Comparison of ENCODE assay signal across 17 cellular contexts in genomic region chr2:198062826-198063225, GRCh38.
DNase-seq lines count a peak whose midpoint lies in the region; ATAC-seq lines count a peak whose summit lies in the region.
"Had no signal": no experiment of that assay in that cellular context is flagged by ENCODE, and none has a peak within 500 bp of the region (broad histone marks: within the 10 kb centered on the region; RNA-seq: fewer than 3 reads in every experiment).

No MANE protein-coding gene starts in this region.

- H3K27ac Mint-ChIP-seq in activated CD4-positive, alpha-beta T cell treated with anti-CD3 and anti-CD28 coated beads for 36 hours, result no peak overlapping the region
- no peak overlapping the region for H3K27ac Mint-ChIP-seq in activated CD4-positive, alpha-beta T cell treated with anti-CD3 and anti-CD28 coated beads, Interleukin-2, amount 10 ng/mL, durations not matched to agents 7 days and 5 days
- H3K27ac Mint-ChIP-seq in activated naive CD8-positive, alpha-beta T cell treated with anti-CD3 and anti-CD28 coated beads, Interleukin-2, amount 50 U/mL, for 24 hours, result no peak overlapping the region
- no peak overlapping the region for H3K27ac Mint-ChIP-seq in activated naive CD8-positive, alpha-beta T cell treated with anti-CD3 and anti-CD28 coated beads for 36 hours
- H3K27ac Mint-ChIP-seq in stimulated activated naive CD8-positive, alpha-beta T cell treated with anti-CD3 and anti-CD28 coated beads, Interleukin-15, amount 100 ng/mL, for 72 hours, result no peak overlapping the region
- H3K27ac Mint-ChIP-seq in stimulated activated memory B cell treated with anti-CD40 and anti-IgM and Interleukin-4, amounts not matched to agents 10 μg/mL and 1 μg/mL and 100 μg/mL, for 72 hours, result no peak overlapping the region
- H3K27ac Mint-ChIP-seq: B cell; CD4-positive, alpha-beta T cell; CD8-positive, alpha-beta T cell had no signal

- no peaks in the 10 kb centered on the region for H3K9me3 Mint-ChIP-seq in activated CD4-positive, alpha-beta T cell treated with anti-CD3 and anti-CD28 coated beads for 36 hours (ENCODE audit: low read depth)
- no peaks in the 10 kb centered on the region for H3K9me3 Mint-ChIP-seq in activated CD4-positive, alpha-beta T cell treated with anti-CD3 and anti-CD28 coated beads, Interleukin-2, amount 10 ng/mL, durations not matched to agents 7 days and 5 days
- no peaks in the 10 kb centered on the region for H3K9me3 Mint-ChIP-seq in activated naive CD8-positive, alpha-beta T cell treated with anti-CD3 and anti-CD28 coated beads, Interleukin-2, amount 50 U/mL, for 24 hours
- H3K9me3 Mint-ChIP-seq in activated naive CD8-positive, alpha-beta T cell treated with anti-CD3 and anti-CD28 coated beads for 36 hours, result no peaks in the 10 kb centered on the region
- H3K9me3 Mint-ChIP-seq in stimulated activated naive CD8-positive, alpha-beta T cell treated with anti-CD3 and anti-CD28 coated beads, Interleukin-15, amount 100 ng/mL, for 72 hours, result no peaks in the 10 kb centered on the region
- no peaks in the 10 kb centered on the region for H3K9me3 Mint-ChIP-seq in stimulated activated memory B cell treated with anti-CD40 and anti-IgM and Interleukin-4, amounts not matched to agents 10 μg/mL and 1 μg/mL and 100 μg/mL, for 72 hours
- H3K9me3 Mint-ChIP-seq: CD4-positive, alpha-beta T cell; CD8-positive, alpha-beta T cell had no signal

- H3K27me3 Mint-ChIP-seq in activated CD4-positive, alpha-beta T cell treated with anti-CD3 and anti-CD28 coated beads for 36 hours, result no peaks in the 10 kb centered on the region
- H3K27me3 Mint-ChIP-seq in activated CD4-positive, alpha-beta T cell treated with anti-CD3 and anti-CD28 coated beads, Interleukin-2, amount 10 ng/mL, durations not matched to agents 7 days and 5 days, result no peaks in the 10 kb centered on the region
- no peaks in the 10 kb centered on the region for H3K27me3 Mint-ChIP-seq in activated naive CD8-positive, alpha-beta T cell treated with anti-CD3 and anti-CD28 coated beads, Interleukin-2, amount 50 U/mL, for 24 hours
- no peaks in the 10 kb centered on the region for H3K27me3 Mint-ChIP-seq in activated naive CD8-positive, alpha-beta T cell treated with anti-CD3 and anti-CD28 coated beads for 36 hours
- H3K27me3 Mint-ChIP-seq in stimulated activated naive CD8-positive, alpha-beta T cell treated with anti-CD3 and anti-CD28 coated beads, Interleukin-15, amount 100 ng/mL, for 72 hours, result no peaks in the 10 kb centered on the region
- no peaks in the 10 kb centered on the region for H3K27me3 Mint-ChIP-seq in stimulated activated memory B cell treated with anti-CD40 and anti-IgM and Interleukin-4, amounts not matched to agents 10 μg/mL and 1 μg/mL and 100 μg/mL, for 72 hours
- H3K27me3 Mint-ChIP-seq: B cell; CD4-positive, alpha-beta T cell had no signal

- H3K4me1 Mint-ChIP-seq in activated CD4-positive, alpha-beta T cell treated with anti-CD3 and anti-CD28 coated beads for 36 hours, result peaks cover 8% of the 10 kb centered on the region
- H3K4me1 Mint-ChIP-seq in activated CD4-positive, alpha-beta T cell treated with anti-CD3 and anti-CD28 coated beads, Interleukin-2, amount 10 ng/mL, durations not matched to agents 7 days and 5 days, result no peaks in the 10 kb centered on the region
- H3K4me1 Mint-ChIP-seq in activated naive CD8-positive, alpha-beta T cell treated with anti-CD3 and anti-CD28 coated beads, Interleukin-2, amount 50 U/mL, for 24 hours, result peaks cover 5% of the 10 kb centered on the region
- no peaks in the 10 kb centered on the region for H3K4me1 Mint-ChIP-seq in activated naive CD8-positive, alpha-beta T cell treated with anti-CD3 and anti-CD28 coated beads for 36 hours
- peaks cover 5% of the 10 kb centered on the region for H3K4me1 Mint-ChIP-seq in stimulated activated naive CD8-positive, alpha-beta T cell treated with anti-CD3 and anti-CD28 coated beads, Interleukin-15, amount 100 ng/mL, for 72 hours
- H3K4me1 Mint-ChIP-seq in stimulated activated memory B cell treated with anti-CD40 and anti-IgM and Interleukin-4, amounts not matched to agents 10 μg/mL and 1 μg/mL and 100 μg/mL, for 72 hours, result no peaks in the 10 kb centered on the region
- H3K4me1 Mint-ChIP-seq: B cell had no signal

- POLR2A ChIA-PET in activated CD4-positive, alpha-beta T cell treated with anti-CD3 and anti-CD28 coated beads for 36 hours (lab: Charles Lee), result no interaction called here
- POLR2A ChIA-PET in activated CD4-positive, alpha-beta T cell treated with anti-CD3 and anti-CD28 coated beads, Interleukin-2, amount 10 ng/mL, durations not matched to agents 7 days and 5 days (lab: Charles Lee), result interaction anchor here (0.5 kb wide), 1 partner anchor 129 kb away, joined by 3 read pairs; no protein-coding TSS in a partner anchor

- CTCF ChIA-PET in activated CD4-positive, alpha-beta T cell treated with anti-CD3 and anti-CD28 coated beads for 36 hours (lab: Charles Lee), result interaction anchor here (1.0 to 1.3 kb wide), 2 partner anchors 12 to 36 kb away, joined by 3 to 4 read pairs; no protein-coding TSS in a partner anchor
- CTCF ChIA-PET in activated CD4-positive, alpha-beta T cell treated with anti-CD3 and anti-CD28 coated beads, Interleukin-2, amount 10 ng/mL, durations not matched to agents 7 days and 5 days (lab: Charles Lee), result no interaction called here

- no peaks in the 10 kb centered on the region for H3K36me3 Mint-ChIP-seq in activated CD4-positive, alpha-beta T cell treated with anti-CD3 and anti-CD28 coated beads for 36 hours (ENCODE audit: low read depth)
- no peaks in the 10 kb centered on the region for H3K36me3 Mint-ChIP-seq in activated CD4-positive, alpha-beta T cell treated with anti-CD3 and anti-CD28 coated beads, Interleukin-2, amount 10 ng/mL, durations not matched to agents 7 days and 5 days (ENCODE audit: low read depth)
- H3K36me3 Mint-ChIP-seq in activated naive CD8-positive, alpha-beta T cell treated with anti-CD3 and anti-CD28 coated beads, Interleukin-2, amount 50 U/mL, for 24 hours (ENCODE audit: low read depth), result no peaks in the 10 kb centered on the region
- no peaks in the 10 kb centered on the region for H3K36me3 Mint-ChIP-seq in activated naive CD8-positive, alpha-beta T cell treated with anti-CD3 and anti-CD28 coated beads for 36 hours
- H3K36me3 Mint-ChIP-seq in stimulated activated memory B cell treated with anti-CD40 and anti-IgM and Interleukin-4, amounts not matched to agents 10 μg/mL and 1 μg/mL and 100 μg/mL, for 72 hours, result no peaks in the 10 kb centered on the region
- H3K36me3 Mint-ChIP-seq: CD8-positive, alpha-beta T cell had no signal

- intact Hi-C loops in activated CD4-positive, alpha-beta T cell treated with anti-CD3 and anti-CD28 coated beads for 36 hours (cut with DNase I, micrococcal nuclease), result no loop called here

- ATAC-seq in activated CD4-positive, alpha-beta T cell treated with anti-CD3 and anti-CD28 coated beads for 36 hours, result peak; percentile 49
- ATAC-seq in activated naive CD8-positive, alpha-beta T cell treated with anti-CD3 and anti-CD28 coated beads, Interleukin-2, amount 50 U/mL, for 24 hours, result peak; percentile 59
- ATAC-seq in stimulated activated naive CD8-positive, alpha-beta T cell treated with anti-CD3 and anti-CD28 coated beads, Interleukin-15, Interleukin-2, amounts not matched to agents 100 U/mL and 50 U/mL, for 24 hours, result peak; percentile 65
- no peak for ATAC-seq in stimulated activated naive CD8-positive, alpha-beta T cell treated with anti-CD3 and anti-CD28 coated beads, Interleukin-15, amount 100 ng/mL, for 72 hours
- ATAC-seq in stimulated activated memory B cell treated with anti-CD40 and anti-IgM and Interleukin-4, amounts not matched to agents 10 μg/mL and 1 μg/mL and 100 μg/mL, for 72 hours, result peak; percentile 27
- ATAC-seq: A549; CD8-positive, alpha-beta T cell had no signal

- H3K4me3 Mint-ChIP-seq in activated CD4-positive, alpha-beta T cell treated with anti-CD3 and anti-CD28 coated beads for 36 hours, result no peak overlapping the region
- no peak overlapping the region for H3K4me3 Mint-ChIP-seq in activated CD4-positive, alpha-beta T cell treated with anti-CD3 and anti-CD28 coated beads, Interleukin-2, amount 10 ng/mL, durations not matched to agents 7 days and 5 days
- no peak overlapping the region for H3K4me3 Mint-ChIP-seq in activated naive CD8-positive, alpha-beta T cell treated with anti-CD3 and anti-CD28 coated beads, Interleukin-2, amount 50 U/mL, for 24 hours
- no peak overlapping the region for H3K4me3 Mint-ChIP-seq in activated naive CD8-positive, alpha-beta T cell treated with anti-CD3 and anti-CD28 coated beads for 36 hours
- H3K4me3 Mint-ChIP-seq in stimulated activated naive CD8-positive, alpha-beta T cell treated with anti-CD3 and anti-CD28 coated beads, Interleukin-15, amount 100 ng/mL, for 72 hours, result no peak overlapping the region
- no peak overlapping the region for H3K4me3 Mint-ChIP-seq in stimulated activated memory B cell treated with anti-CD40 and anti-IgM and Interleukin-4, amounts not matched to agents 10 μg/mL and 1 μg/mL and 100 μg/mL, for 72 hours
- H3K4me3 Mint-ChIP-seq: B cell; CD4-positive, alpha-beta T cell; CD8-positive, alpha-beta T cell had no signal

- no peak for DNase-seq in activated CD4-positive, alpha-beta T cell treated with anti-CD3 and anti-CD28 coated beads for 36 hours
- DNase-seq in activated CD4-positive, alpha-beta T cell treated with anti-CD3 and anti-CD28 coated beads, Interleukin-2, amount 10 ng/mL, durations not matched to agents 7 days and 5 days, result no peak
- no peak for DNase-seq in activated naive CD8-positive, alpha-beta T cell treated with anti-CD3 and anti-CD28 coated beads, Interleukin-2, amount 50 U/mL, for 24 hours
- DNase-seq in activated naive CD8-positive, alpha-beta T cell treated with anti-CD3 and anti-CD28 coated beads for 36 hours, result no peak
- no peak for DNase-seq in stimulated activated naive CD8-positive, alpha-beta T cell treated with anti-CD3 and anti-CD28 coated beads, Interleukin-15, Interleukin-2, amounts not matched to agents 100 U/mL and 50 U/mL, for 24 hours
- DNase-seq in stimulated activated naive CD8-positive, alpha-beta T cell treated with anti-CD3 and anti-CD28 coated beads, Interleukin-15, amount 100 ng/mL, for 72 hours, result no peak
- no peak for DNase-seq in NCI-H146 treated with DMSO at 0.1 percent for 48 hours (lab: John Stamatoyannopoulos, UW; ENCODE audit: unreplicated experiment)
- DNase-seq: AML-193; Caco-2; Calu3; CD4-positive, alpha-beta T cell; CD8-positive, alpha-beta T cell; DMS79 treated with DMSO at 0.1 percent for 48 hours; GF-D8 had no signal
